ENCODE assay signal across 16 cellular contexts in genomic region chr3:25575001-25575400, GRCh38.
A peak's percentile ranks its signal among the peaks of the same experiment; 100 is the strongest.
DNase-seq lines count a peak whose midpoint lies in the region; ATAC-seq, FAIRE-seq and TF ChIP-seq lines count a peak whose summit lies in the region.
"Had no signal": no experiment of that assay in that cellular context is flagged by ENCODE, and none has a peak within 500 bp of the region (broad histone marks: within the 10 kb centered on the region; RNA-seq: fewer than 3 reads in every experiment).

No MANE protein-coding gene starts in this region.

- no peak for TF ChIP-seq CTCF in heart right ventricle (IDR thresholded peaks at IDR 0.05)
- no peak for TF ChIP-seq CTCF in HFFc6 (IDR thresholded peaks at IDR 0.05)
- peak in 2 of 3 experiments; percentile 32 to 33; a peak in 3 of 6 replicates for TF ChIP-seq CTCF in K562 (IDR thresholded peaks at IDR 0.05 in 2 of 3, conservative IDR thresholded peaks at IDR 0.05 in 1 of 3; ENCODE audit: insufficient read depth in 2 of 3, low read depth in 1 of 3, low read length in 3 of 3)

- H3K27me3 ChIP-seq in heart right ventricle = no peaks in the 10 kb centered on the region
- peaks cover 51 to 75% of the 10 kb centered on the region in 2 experiments for H3K27me3 ChIP-seq in K562 (ENCODE audit: control insufficient read depth in 2 of 2, insufficient read depth in 2 of 2, low read length in 2 of 2)
- H3K27me3 ChIP-seq: BLaER1 had no signal

- POLR2A ChIA-PET in K562 (lab: Yijun Ruan, JAX) = no interaction called here

- H3K4me2 ChIP-seq in K562 (ENCODE audit: insufficient read depth, low read length) = no peak overlapping the region
- H3K4me2 ChIP-seq: BLaER1 had no signal

- H3K27ac Mint-ChIP-seq in HFFc6 = peak overlapping the region; percentile 99; the same call in 1 of the 2 replicates
- no peak overlapping the region for H3K27ac Mint-ChIP-seq in stimulated activated memory B cell treated with anti-CD40 and anti-IgM and Interleukin-4, amounts not matched to agents 10 μg/mL and 1 μg/mL and 100 μg/mL, for 72 hours
- H3K27ac Mint-ChIP-seq: CD8-positive, alpha-beta T cell had no signal

- no peak overlapping the region for H2AFZ ChIP-seq in K562 (ENCODE audit: low read depth, low read length)
- H2AFZ ChIP-seq: GM23248 had no signal

- FAIRE-seq in K562 (lab: Jason Lieb, UNC) = peak; percentile 46

- H3K27me3 Mint-ChIP-seq in HFFc6 (ENCODE audit: insufficient read depth) = peaks cover 6% of the 10 kb centered on the region
- peaks cover 19% of the 10 kb centered on the region for H3K27me3 Mint-ChIP-seq in stimulated activated memory B cell treated with anti-CD40 and anti-IgM and Interleukin-4, amounts not matched to agents 10 μg/mL and 1 μg/mL and 100 μg/mL, for 72 hours

- in situ Hi-C loops in K562 (cut with MboI) = no loop called here

- no peaks in the 10 kb centered on the region; the same call in 1 of the 2 replicates for H3K36me3 Mint-ChIP-seq in HFFc6 (ENCODE audit: low read depth)
- no peaks in the 10 kb centered on the region for H3K36me3 Mint-ChIP-seq in stimulated activated memory B cell treated with anti-CD40 and anti-IgM and Interleukin-4, amounts not matched to agents 10 μg/mL and 1 μg/mL and 100 μg/mL, for 72 hours
- H3K36me3 Mint-ChIP-seq: CD14-positive monocyte; CD8-positive, alpha-beta T cell had no signal

- TF ChIP-seq EP300 in K562 (IDR thresholded peaks at IDR 0.05; ENCODE audit: low read length) = no peak

- intact Hi-C loops in cardiac septum (cut with DNase I) = no loop called here
- intact Hi-C loops in heart right ventricle (cut with DNase I) = no loop called here
- intact Hi-C loops in K562 (cut with micrococcal nuclease) = no loop called here

- no peak for TF ChIP-seq POLR2A in K562 (conservative IDR thresholded peaks at IDR 0.05)

- H3K79me2 ChIP-seq in K562 (ENCODE audit: control insufficient read depth, insufficient read depth, low read length) = no peaks in the 10 kb centered on the region

- H3K4me3 Mint-ChIP-seq in HFFc6 = no peak overlapping the region
- no peak overlapping the region for H3K4me3 Mint-ChIP-seq in stimulated activated memory B cell treated with anti-CD40 and anti-IgM and Interleukin-4, amounts not matched to agents 10 μg/mL and 1 μg/mL and 100 μg/mL, for 72 hours
- H3K4me3 Mint-ChIP-seq: CD14-positive monocyte; CD8-positive, alpha-beta T cell had no signal

- TF ChIP-seq RAD21 in K562 (CRISPR knock-in tag; conservative IDR thresholded peaks at IDR 0.05 in 1 of 2, IDR thresholded peaks at IDR 0.05 in 1 of 2) = 0 out of 4 replicates have a peak, but pooled peaks of 1 of the 2 experiments have one; percentile 5

- WGBS in heart right ventricle, 2 donors = 95 to 98% methylated on average over 12 of the region's 12 CpGs
- 4% methylated on average over 12 of the region's 12 CpGs for WGBS in K562 (ENCODE audit: insufficient coverage, low coverage, missing lambda C conversion rate)

- H3K9me3 Mint-ChIP-seq in HFFc6 = no peaks in the 10 kb centered on the region
- no peaks in the 10 kb centered on the region for H3K9me3 Mint-ChIP-seq in stimulated activated memory B cell treated with anti-CD40 and anti-IgM and Interleukin-4, amounts not matched to agents 10 μg/mL and 1 μg/mL and 100 μg/mL, for 72 hours
- H3K9me3 Mint-ChIP-seq: CD14-positive monocyte; CD8-positive, alpha-beta T cell had no signal

- CTCF ChIA-PET in K562 (lab: Yijun Ruan, JAX; ENCODE audit: low intra/inter-chr PET ratio) = no interaction called here

- H3K27ac ChIP-seq in heart right ventricle (peak overlapping the region in 3 of 10 donors; percentile 79 to 80 (median 79)), K562 (ENCODE audit: extremely low read depth, low read depth, low read length) (no peak overlapping the region)
- H3K27ac ChIP-seq: BLaER1, GM23248 had no signal

- DNase-seq in cardiac septum (ENCODE audit: low spot score) = peak; percentile 58
- DNase-seq in heart right ventricle = no peak
- DNase-seq in HFFc6 = no peak
- peak in 1 of 4 experiments; percentile 18 for DNase-seq in K562 (ENCODE audit: extremely low read depth in 1 of 4, low spot score in 3 of 4)
- no peak for DNase-seq in cerebellar cortex (ENCODE audit: low spot score)
- DNase-seq: 8988T; Calu3; CD8-positive, alpha-beta T cell; DMS79 treated with DMSO at 0.1 percent for 48 hours; GF-D8; GM23248 had no signal

- BruUV-seq in K562 (replicated peaks; lab: Mats Ljungman, UMichigan) = no TSS peak

- no peak overlapping the region for H3K4me3 ChIP-seq in heart right ventricle
- no peak overlapping the region for H3K4me3 ChIP-seq in K562
- H3K4me3 ChIP-seq: BLaER1, GM23248, HAP-1 had no signal

- H3K36me3 ChIP-seq in heart right ventricle = peaks cover 0 to 29% (median 0%) of the 10 kb centered on the region in 9 donors
- no peaks in the 10 kb centered on the region for H3K36me3 ChIP-seq in K562 (ENCODE audit: control insufficient read depth, insufficient read depth, low read length)
- H3K36me3 ChIP-seq: BLaER1, HAP-1 had no signal

- H3K4me1 Mint-ChIP-seq in HFFc6 (ENCODE audit: low read depth) = peaks cover 57% of the 10 kb centered on the region
- no peaks in the 10 kb centered on the region for H3K4me1 Mint-ChIP-seq in stimulated activated memory B cell treated with anti-CD40 and anti-IgM and Interleukin-4, amounts not matched to agents 10 μg/mL and 1 μg/mL and 100 μg/mL, for 72 hours
- H3K4me1 Mint-ChIP-seq: CD14-positive monocyte had no signal

- H3K4me1 ChIP-seq in heart right ventricle (peaks cover 0 to 35% (median 13%) of the 10 kb centered on the region in 9 donors), K562 (replicated peaks in 1 of 2; ENCODE audit: control insufficient read depth in 2 of 2, insufficient read depth in 2 of 2, low read length in 2 of 2) (peaks cover 0 to 5% of the 10 kb centered on the region in 2 experiments; a peak in 1 of 5 replicates)
- H3K4me1 ChIP-seq: HAP-1 had no signal

- 0 out of 2 replicates have a peak, but pooled peaks cover 6% of the 10 kb centered on the region for H4K20me1 ChIP-seq in K562 (replicated peaks; ENCODE audit: control insufficient read depth, insufficient read depth, low read length)
- H4K20me1 ChIP-seq: BLaER1 had no signal

- H3K9ac ChIP-seq in K562 (ENCODE audit: insufficient read depth in 1 of 2, low read depth in 2 of 2, low read length in 2 of 2) = no peak overlapping the region
- H3K9ac ChIP-seq: BLaER1, GM23248 had no signal

- H3K9me3 ChIP-seq in heart right ventricle (no peaks in the 10 kb centered on the region), K562 (replicated peaks; ENCODE audit: control insufficient read depth, insufficient read depth, low read depth, low read length) (no peaks in the 10 kb centered on the region)
- H3K9me3 ChIP-seq: BLaER1, HAP-1 had no signal

- no peaks in the 10 kb centered on the region for H3K9me1 ChIP-seq in K562 (ENCODE audit: control insufficient read depth, insufficient read depth, low read length)

- ATAC-seq in heart right ventricle = no peak
- ATAC-seq in K562 = peak; percentile 71
- peak; percentile 2 for ATAC-seq in stimulated activated memory B cell treated with anti-CD40 and anti-IgM and Interleukin-4, amounts not matched to agents 10 μg/mL and 1 μg/mL and 100 μg/mL, for 72 hours
- no peak for ATAC-seq in GM21526 (IDR thresholded peaks at IDR 0.05; ENCODE audit: low FRiP score, unreplicated experiment)
- ATAC-seq: CD8-positive, alpha-beta T cell had no signal

TF ChIP-seq in K562, 482 proteins besides CTCF, POLR2A, EP300 and RAD21:
- TF ChIP-seq RFX5 (IDR thresholded peaks at IDR 0.05; ENCODE audit: low read depth, low read length) = no peak
- TF ChIP-seq NRF1 (conservative IDR thresholded peaks at IDR 0.05 in 1 of 2, IDR thresholded peaks at IDR 0.05 in 1 of 2) = peak; percentile 78 to 82
TF ChIP-seq in K562: peak in this region for 1.

Comparison
In these comparisons a context has a peak if more than half of its experiments do, and no peak if none do; other contexts are left out.
1. ATAC-seq: peak in K562 (single experiment) and stimulated activated memory B cell treated with anti-CD40 and anti-IgM and Interleukin-4, amounts not matched to agents 10 μg/mL and 1 μg/mL and 100 μg/mL, for 72 hours (single experiment); none in heart right ventricle (0 of 8) and GM21526 (single experiment).
2. CTCF ChIP-seq: peak in K562 (2 of 3); none in heart right ventricle (0 of 9) and HFFc6 (single experiment).